Comparison of ENCODE assay signal across 1 cellular context in genomic region chr9:106970976-106971457, GRCh38.
TF ChIP-seq lines count a peak whose summit lies in the region.

No MANE protein-coding gene starts in this region.

TF ChIP-seq in K562, 482 proteins besides CTCF, POLR2A, EP300 and RAD21 (continued from another document):
- TF ChIP-seq ZNF609 (CRISPR knock-in tag; IDR thresholded peaks at IDR 0.05; ENCODE audit: borderline replicate concordance): no peak
- no peak for TF ChIP-seq ZNF146 (CRISPR knock-in tag; IDR thresholded peaks at IDR 0.05; ENCODE audit: unreplicated experiment)
- no peak for TF ChIP-seq ZNF354B (CRISPR knock-in tag; IDR thresholded peaks at IDR 0.05)
- TF ChIP-seq HOMEZ (CRISPR knock-in tag; IDR thresholded peaks at IDR 0.05): no peak
- no peak for TF ChIP-seq CBFB (CRISPR knock-in tag; IDR thresholded peaks at IDR 0.05)
- peak; percentile 57 for TF ChIP-seq MAFK (IDR thresholded peaks at IDR 0.05; ENCODE audit: low read length)
- TF ChIP-seq ZBTB12 (CRISPR knock-in tag; IDR thresholded peaks at IDR 0.05): no peak
- no peak for TF ChIP-seq ZNF444 (CRISPR knock-in tag; IDR thresholded peaks at IDR 0.05)
- no peak for TF ChIP-seq ZMIZ1 (IDR thresholded peaks at IDR 0.05; ENCODE audit: low read depth in 2 of 2, low read length in 2 of 2)
- TF ChIP-seq ZFX (CRISPR knock-in tag; IDR thresholded peaks at IDR 0.05): no peak
- TF ChIP-seq NELFE (IDR thresholded peaks at IDR 0.05; ENCODE audit: insufficient read depth, insufficient read length): no peak
- TF ChIP-seq ELF2 (CRISPR knock-in tag; IDR thresholded peaks at IDR 0.05): no peak
- peak; percentile 47 for TF ChIP-seq MAFF (IDR thresholded peaks at IDR 0.05; ENCODE audit: low read length)
- no peak for TF ChIP-seq ZBTB49 (CRISPR knock-in tag; IDR thresholded peaks at IDR 0.05; ENCODE audit: borderline replicate concordance)
- no peak for TF ChIP-seq FOXA1 (IDR thresholded peaks at IDR 0.05; ENCODE audit: borderline replicate concordance)
- no peak for TF ChIP-seq SIN3A (IDR thresholded peaks at IDR 0.05; ENCODE audit: borderline replicate concordance in 2 of 2, control insufficient read depth in 1 of 2, low read depth in 2 of 2, low read length in 2 of 2)
- TF ChIP-seq MED1 (CRISPR knock-in tag; IDR thresholded peaks at IDR 0.05; ENCODE audit: borderline replicate concordance): no peak
